Comparison of ENCODE assay signal across 16 cellular contexts in genomic region chr5:6723122-6723885, GRCh38. TPM values are rescaled to one million over a fixed set of nuclear protein-coding genes. Genes with fewer than 3 reads are reported as not detected.
DNase-seq lines count a peak whose midpoint lies in the region; ATAC-seq and TF ChIP-seq lines count a peak whose summit lies in the region.
"Had no signal": no experiment of that assay in that cellular context is flagged by ENCODE, and none has a peak within 500 bp of the region (broad histone marks: within the 10 kb centered on the region; RNA-seq: fewer than 3 reads in every experiment).

No MANE protein-coding gene starts in this region.

- no peak for TF ChIP-seq POLR2A in gastroesophageal sphincter (IDR thresholded peaks at IDR 0.05)

- H3K4me3 ChIP-seq in OCI-LY1 (ENCODE audit: low read depth, low read length, poor library complexity, severe bottlenecking) (no peak overlapping the region), gastroesophageal sphincter (no peak overlapping the region)
- H3K4me3 ChIP-seq: skin epidermis had no signal

- H3K79me2 ChIP-seq in OCI-LY1 (ENCODE audit: insufficient read depth, low read length), result peaks cover 57% of the 10 kb centered on the region

- H3K4me2 ChIP-seq in OCI-LY1 (ENCODE audit: low read length), result peak overlapping the region; percentile 65

- H3K9me3 Mint-ChIP-seq in activated T-cell treated with anti-CD3 and anti-CD28 coated beads, Interleukin-2, amount 50 U/mL, for 24 hours, result no peaks in the 10 kb centered on the region
- no peaks in the 10 kb centered on the region for H3K9me3 Mint-ChIP-seq in activated T-cell treated with anti-CD3 and anti-CD28 coated beads, Interleukin-2, amount 50 U/mL, for 4 hours

- H3K9me2 ChIP-seq in OCI-LY1 (ENCODE audit: low read depth, low read length), result no peaks in the 10 kb centered on the region

- DNase-seq in activated T-cell treated with anti-CD3 and anti-CD28 coated beads, Interleukin-2, amount 50 U/mL, for 24 hours, result no peak
- DNase-seq in activated T-cell treated with anti-CD3 and anti-CD28 coated beads, Interleukin-2, amount 50 U/mL, for 4 hours, result no peak
- peak; percentile 30 for DNase-seq in pons (ENCODE audit: low spot score)
- DNase-seq in AG20443 (ENCODE audit: low spot score), result no peak
- DNase-seq in NCI-H748 treated with DMSO at 0.1 percent for 48 hours (lab: John Stamatoyannopoulos, UW), result no peak
- DNase-seq: activated CD4-positive, CD25-positive, alpha-beta regulatory T cell treated with anti-CD3 and anti-CD28 coated beads, Interleukin-2, amount 50 U/mL, for 72 hours; activated T-cell treated with anti-CD3 and anti-CD28 coated beads, Interleukin-2, amount 50 U/mL, for 1 hour; DMS 273 treated with DMSO at 0.1 percent for 48 hours; NCI-H1694 treated with DMSO at 0.1 percent for 48 hours; NCI-H526 treated with DMSO at 0.1 percent for 48 hours; stimulated activated naive CD4-positive, alpha-beta T cell had no signal

- peaks cover 95% of the 10 kb centered on the region for H3K4me1 ChIP-seq in OCI-LY1 (ENCODE audit: insufficient read depth, low read length, severe bottlenecking)
- peaks cover 3 to 100% (median 47%) of the 10 kb centered on the region in 3 donors for H3K4me1 ChIP-seq in gastroesophageal sphincter

- H3K27me3 Mint-ChIP-seq in activated T-cell treated with anti-CD3 and anti-CD28 coated beads, Interleukin-2, amount 50 U/mL, for 24 hours, result no peaks in the 10 kb centered on the region
- H3K27me3 Mint-ChIP-seq in activated T-cell treated with anti-CD3 and anti-CD28 coated beads, Interleukin-2, amount 50 U/mL, for 4 hours (ENCODE audit: low read depth), result no peaks in the 10 kb centered on the region

- no peak for ATAC-seq in activated T-cell treated with anti-CD3 and anti-CD28 coated beads, Interleukin-2, amount 50 U/mL, for 4 hours
- ATAC-seq in gastroesophageal sphincter, result no peak
- ATAC-seq in GM19351 (IDR thresholded peaks at IDR 0.05; ENCODE audit: unreplicated experiment), result no peak

- H3F3A ChIP-seq in OCI-LY1 (ENCODE audit: insufficient read depth, low read length), result no peaks in the 10 kb centered on the region

- no peaks in the 10 kb centered on the region; the same call in 1 of the 2 replicates for H4K20me1 ChIP-seq in OCI-LY1 (ENCODE audit: insufficient read depth, low read length)

- H3K27ac Mint-ChIP-seq in activated T-cell treated with anti-CD3 and anti-CD28 coated beads, Interleukin-2, amount 50 U/mL, for 24 hours, result peak overlapping the region; percentile 58

- H3K36me3 Mint-ChIP-seq in activated T-cell treated with anti-CD3 and anti-CD28 coated beads, Interleukin-2, amount 50 U/mL, for 24 hours (ENCODE audit: low read depth), result peaks cover 72% of the 10 kb centered on the region
- H3K36me3 Mint-ChIP-seq in activated T-cell treated with anti-CD3 and anti-CD28 coated beads, Interleukin-2, amount 50 U/mL, for 4 hours (ENCODE audit: insufficient read depth), result peaks cover 19% of the 10 kb centered on the region

- H3K27ac ChIP-seq in OCI-LY1 (ENCODE audit: low read depth, low read length, poor library complexity, severe bottlenecking) (peak overlapping the region; percentile 56), gastroesophageal sphincter (peak overlapping the region in 3 of 4 donors; percentile 1 to 69 (median 60))

- TF ChIP-seq EP300 in gastroesophageal sphincter (IDR thresholded peaks at IDR 0.05), result no peak

- H3K9me3 ChIP-seq in OCI-LY1 (ENCODE audit: low read length) (no peaks in the 10 kb centered on the region), gastroesophageal sphincter (no peaks in the 10 kb centered on the region)
- H3K9me3 ChIP-seq: ascending aorta had no signal

- WGBS in gastroesophageal sphincter (ENCODE audit: low coverage in 1 of 2), 2 donors, result 32 to 47% methylated on average over 7 to 14 of the region's 17 CpGs

- H3K4me1 Mint-ChIP-seq in activated T-cell treated with anti-CD3 and anti-CD28 coated beads, Interleukin-2, amount 50 U/mL, for 24 hours (ENCODE audit: low read depth), result peaks cover 94% of the 10 kb centered on the region
- H3K4me1 Mint-ChIP-seq in activated T-cell treated with anti-CD3 and anti-CD28 coated beads, Interleukin-2, amount 50 U/mL, for 4 hours (ENCODE audit: low read depth), result peaks cover 91% of the 10 kb centered on the region

- no peak for TF ChIP-seq CTCF in OCI-LY1 (IDR thresholded peaks at IDR 0.05; ENCODE audit: low read length)
- no peak for TF ChIP-seq CTCF in gastroesophageal sphincter (IDR thresholded peaks at IDR 0.05)

- H3K36me3 ChIP-seq in OCI-LY1 (ENCODE audit: insufficient read depth, low read length), result peaks cover 28% of the 10 kb centered on the region
- H3K36me3 ChIP-seq in gastroesophageal sphincter, result no peaks in the 10 kb centered on the region
- H3K36me3 ChIP-seq: ascending aorta had no signal

- no peak overlapping the region for H3K4me3 Mint-ChIP-seq in activated T-cell treated with anti-CD3 and anti-CD28 coated beads, Interleukin-2, amount 50 U/mL, for 24 hours
- H3K4me3 Mint-ChIP-seq in activated T-cell treated with anti-CD3 and anti-CD28 coated beads, Interleukin-2, amount 50 U/mL, for 4 hours, result no peak overlapping the region

- no peaks in the 10 kb centered on the region for H3K27me3 ChIP-seq in OCI-LY1 (ENCODE audit: insufficient read depth, low read length)
- H3K27me3 ChIP-seq in gastroesophageal sphincter, result no peaks in the 10 kb centered on the region
- H3K27me3 ChIP-seq: ascending aorta had no signal

- no peak overlapping the region for H2AFZ ChIP-seq in OCI-LY1 (ENCODE audit: low read length)

- 0 out of 2 replicates have a peak overlapping the region, but pooled peaks have one; percentile 14 for H3K9ac ChIP-seq in OCI-LY1 (ENCODE audit: low read length)

RNA-seq across cellular contexts. Expression of gene TENT4A, which starts 10.1 kb away (rescaled TPM):
- 10 to 100 TPM; 24.7 to 27.4 (median 25.9) TPM for total RNA-seq in activated T-cell treated with anti-CD3 and anti-CD28 coated beads, Interleukin-2, amount 50 U/mL, for 4 hours
- total RNA-seq in gastroesophageal sphincter, result 10 to 100 TPM; 15.8 to 21.3 (median 17.3) TPM
